In genomic region chr6:100464910-100465700, GRCh38 we compare ENCODE assay signal across 9 cellular contexts. TPM values are rescaled to one million over a fixed set of nuclear protein-coding genes. Genes with fewer than 3 reads are reported as not detected.
A peak's percentile ranks its signal among the peaks of the same experiment; 100 is the strongest.
DNase-seq lines count a peak whose midpoint lies in the region; ATAC-seq, FAIRE-seq and TF ChIP-seq lines count a peak whose summit lies in the region.
"Had no signal": no experiment of that assay in that cellular context is flagged by ENCODE, and none has a peak within 500 bp of the region (broad histone marks: within the 10 kb centered on the region; RNA-seq: fewer than 3 reads in every experiment).

Gene SIM1, minus strand, starts transcription at chr6:100464921. Its CDS starts 1,453 bp downstream, at chr6:100463468.

- peak within 1 kb of the TSS in 1 of 2 donors; percentile 23 for H3K27ac Mint-ChIP-seq in T-cell

- no peak within 1 kb of the TSS for H3K27ac ChIP-seq in uterus

- no peak for FAIRE-seq in frontal cortex (lab: Jason Lieb, UNC)

- POLR2A ChIA-PET in T-cell (lab: Charles Lee), result interaction anchor here (0.7 kb wide), 2 partner anchors 21 to 327 kb away, joined by 3 read pairs; no protein-coding TSS in a partner anchor

- H3K9me3 ChIP-seq in uterus, result no peaks in the 10 kb centered on the region

- no peak within 1 kb of the TSS for H3K4me3 ChIP-seq in uterus

- CTCF ChIA-PET in T-cell (lab: Charles Lee), result no interaction called here

- H3K4me3 Mint-ChIP-seq in T-cell, result peak within 1 kb of the TSS; percentile 6 to 54 (median 28)

- peaks cover 31 to 43% (median 35%) of the 10 kb centered on the region in 3 donors for H3K4me1 Mint-ChIP-seq in T-cell

- peak; percentile 58 for DNase-seq in activated CD8-positive, alpha-beta memory T cell treated with anti-CD3 and anti-CD28 coated beads, Interleukin-2, amount 50 U/mL, for 48 hours
- DNase-seq in activated CD8-positive, alpha-beta memory T cell treated with anti-CD3 and anti-CD28 coated beads, Interleukin-2, amount 50 U/mL, for 4 hours, result no peak
- DNase-seq in T-cell (no peak), frontal cortex (ENCODE audit: low spot score in 2 of 2) (peak; percentile 55 to 65), pulmonary artery endothelial cell (ENCODE audit: low read depth, low spot score) (peak; percentile 30), foreskin melanocyte (no peak), uterus (no peak)

- peaks cover 16% of the 10 kb centered on the region for H3K36me3 Mint-ChIP-seq in T-cell

- H3K36me3 ChIP-seq in uterus, result no peaks in the 10 kb centered on the region

- peaks cover 77 to 91% of the 10 kb centered on the region in 2 donors for H3K27me3 Mint-ChIP-seq in T-cell

- ATAC-seq in HG03280 (IDR thresholded peaks at IDR 0.05; ENCODE audit: unreplicated experiment) (peak; percentile 84), T-cell (replicated peaks in 1 of 4) (peak in 1 of 4 experiments; percentile 24)

- H3K27me3 ChIP-seq in uterus, result peaks cover 11 to 96% of the 10 kb centered on the region in 2 donors

- no peak for TF ChIP-seq CTCF in uterus (IDR thresholded peaks at IDR 0.05)

- no peaks in the 10 kb centered on the region for H3K4me1 ChIP-seq in uterus

- intact Hi-C loops in uterus (cut with DNase I; ENCODE audit: low total_unique reads), result no loop called here

- H3K9me3 Mint-ChIP-seq in T-cell, result peaks cover 3 to 16% (median 10%) of the 10 kb centered on the region in 3 donors

- TF ChIP-seq POLR2A in uterus (IDR thresholded peaks at IDR 0.05), result no peak

RNA-seq across cellular contexts. Expression of gene SIM1, which starts in this region (rescaled TPM):
- total RNA-seq in T-cell (not detected), frontal cortex (not detected), pulmonary artery endothelial cell (0.07 TPM in 1 of 2 replicates, not detected in the other), uterus (under 1 TPM in 1 of 4 donors, not detected in 3; under 0.01 TPM)
- total RNA-seq: activated naive CD4-positive, alpha-beta T cell treated with anti-CD3 and anti-CD28 coated beads, Interleukin-2, amount 50 U/mL, for 72 hours had no signal

Comparison
In these comparisons a context has a peak if more than half of its experiments do, and no peak if none do; other contexts are left out.
1. Peak in DNase-seq in frontal cortex; RNA of the gene not detected or under 1 TPM.
2. Peak in DNase-seq in pulmonary artery endothelial cell; RNA of the gene not detected or under 1 TPM.